In the genomic region with DNA sequence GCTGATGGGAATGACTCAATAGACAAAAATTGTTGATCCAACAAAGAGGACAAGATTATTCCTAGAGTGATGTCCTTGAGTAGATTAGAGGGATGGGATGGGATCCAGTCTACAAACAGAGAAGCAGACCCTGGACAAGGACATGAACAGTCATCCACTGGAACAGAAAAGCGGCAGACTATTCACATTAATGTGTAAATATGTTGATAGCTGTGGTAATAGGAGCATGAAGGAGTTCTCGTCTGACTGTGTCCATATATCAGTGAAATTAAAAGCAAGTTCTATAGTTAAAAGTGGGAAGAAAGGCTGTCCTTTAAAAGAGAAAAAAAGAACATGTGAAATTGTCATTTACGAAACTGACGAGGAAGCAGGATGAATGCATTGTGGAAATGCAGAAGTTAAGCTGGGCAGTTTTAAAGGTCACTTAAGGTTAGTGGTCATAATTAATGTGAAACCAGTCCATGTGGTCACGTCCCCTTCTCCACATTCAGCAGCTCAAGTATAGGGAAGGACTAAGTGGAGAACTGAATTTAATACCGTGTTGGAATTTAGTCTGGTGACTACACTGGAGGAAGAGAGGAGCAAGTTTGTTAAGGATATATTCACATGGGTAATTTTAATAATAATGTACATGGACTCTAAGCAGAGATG, we compare ENCODE assay signal across 20 cellular contexts.
A peak's percentile ranks its signal among the peaks of the same experiment; 100 is the strongest.
DNase-seq lines count a peak whose midpoint lies in the region; ATAC-seq, FAIRE-seq and TF ChIP-seq lines count a peak whose summit lies in the region.
"Had no signal": no experiment of that assay in that cellular context is flagged by ENCODE, and none has a peak within 500 bp of the region (broad histone marks: within the 10 kb centered on the region; RNA-seq: fewer than 3 reads in every experiment).

No MANE protein-coding gene starts in this region.

- no peaks in the 10 kb centered on the region for H4K20me1 ChIP-seq in GM12878 (ENCODE audit: control insufficient read depth, insufficient read depth)

- H3K27ac Mint-ChIP-seq in CD8-positive, alpha-beta memory T cell: no peak overlapping the region
- no peak overlapping the region for H3K27ac Mint-ChIP-seq in naive thymus-derived CD4-positive, alpha-beta T cell
- H3K27ac Mint-ChIP-seq: activated CD4-positive, alpha-beta T cell treated with anti-CD3 and anti-CD28 coated beads, Interleukin-2, amount 10 ng/mL, durations not matched to agents 24 days and 14 days; activated naive CD4-positive, alpha-beta T cell treated with anti-CD3 and anti-CD28 coated beads, Interleukin-2, amount 10 ng/mL, durations not matched to agents 7 days and 5 days had no signal

- TF ChIP-seq CTCF in NB4 (IDR thresholded peaks at IDR 0.05; ENCODE audit: low read depth, low read length) (no peak), GM12878 (IDR thresholded peaks at IDR 0.05 in 2 of 3, conservative IDR thresholded peaks at IDR 0.05 in 1 of 3; ENCODE audit: control insufficient read depth in 2 of 3, extremely low read depth in 1 of 3, insufficient read depth in 1 of 3, low read depth in 3 of 3, low read length in 3 of 3) (no peak), GM20000 (IDR thresholded peaks at IDR 0.05; ENCODE audit: extremely low read depth, missing control alignments) (no peak), vagina (IDR thresholded peaks at IDR 0.05) (no peak)

- TF ChIP-seq EP300 in GM12878 (IDR thresholded peaks at IDR 0.05; ENCODE audit: borderline replicate concordance in 1 of 2, control insufficient read depth in 1 of 2, low read depth in 2 of 2, low read length in 2 of 2): no peak

- H3K4me1 Mint-ChIP-seq in CD8-positive, alpha-beta memory T cell: peaks cover 4 to 8% (median 5%) of the 10 kb centered on the region in 3 donors
- H3K4me1 Mint-ChIP-seq in naive thymus-derived CD4-positive, alpha-beta T cell: peaks cover 3 to 7% (median 4%) of the 10 kb centered on the region in 7 donors

- SMC1A ChIA-PET in GM12878 (lab: Charles Lee; ENCODE audit: uncharacterized antibody, unreplicated experiment): interaction anchor here (0.7 to 1.6 kb wide), 7 partner anchors 10 to 129 kb away, joined by 3 to 6 read pairs (median 4); no protein-coding TSS in a partner anchor

- H3K27me3 ChIP-seq in CD8-positive, alpha-beta memory T cell (ENCODE audit: insufficient read depth, low read length, poor library complexity, severe bottlenecking): no peaks in the 10 kb centered on the region
- H3K27me3 ChIP-seq in GM12878 (replicated peaks in 1 of 2; ENCODE audit: control insufficient read depth in 2 of 2, insufficient read depth in 2 of 2, low read length in 1 of 2): no peaks in the 10 kb centered on the region
- no peaks in the 10 kb centered on the region for H3K27me3 ChIP-seq in naive thymus-derived CD4-positive, alpha-beta T cell (ENCODE audit: control insufficient read depth in 2 of 2, insufficient read depth in 2 of 2, low read length in 2 of 2)
- H3K27me3 ChIP-seq in vagina: no peaks in the 10 kb centered on the region
- H3K27me3 ChIP-seq: tibial nerve had no signal

- TF ChIP-seq POLR2A in NB4 (IDR thresholded peaks at IDR 0.05; ENCODE audit: extremely low read depth, insufficient read length) (no peak), GM12878 (IDR thresholded peaks at IDR 0.05; ENCODE audit: low read depth, low read length) (no peak), vagina (IDR thresholded peaks at IDR 0.05) (no peak)

- peak overlapping the region; percentile 41 for H3K27ac ChIP-seq in CD8-positive, alpha-beta memory T cell (ENCODE audit: low read depth, low read length)
- H3K27ac ChIP-seq in GM12878 (ENCODE audit: control insufficient read depth, insufficient read depth) (no peak overlapping the region), vagina (no peak overlapping the region)
- H3K27ac ChIP-seq in naive thymus-derived CD4-positive, alpha-beta T cell (ENCODE audit: low read depth, low read length): no peak overlapping the region
- H3K27ac ChIP-seq: tibial nerve had no signal

- no peak for ATAC-seq in GM12878
- ATAC-seq in naive thymus-derived CD4-positive, alpha-beta T cell: peak; percentile 77
- ATAC-seq: stimulated activated naive CD8-positive, alpha-beta T cell treated with anti-CD3 and anti-CD28 coated beads, Interleukin-15, Interleukin-2, amounts not matched to agents 100 U/mL and 50 U/mL, for 24 hours had no signal

- H3K4me1 ChIP-seq in CD8-positive, alpha-beta memory T cell (ENCODE audit: insufficient read depth, low read length): peaks cover 6% of the 10 kb centered on the region
- no peaks in the 10 kb centered on the region; the same call in 1 of the 2 replicates for H3K4me1 ChIP-seq in GM12878 (ENCODE audit: control insufficient read depth, insufficient read depth, low read length)
- peaks cover 0 to 5% of the 10 kb centered on the region in 2 donors for H3K4me1 ChIP-seq in naive thymus-derived CD4-positive, alpha-beta T cell (ENCODE audit: control insufficient read depth in 2 of 2, insufficient read depth in 2 of 2, low read length in 2 of 2)
- H3K4me1 ChIP-seq in vagina: no peaks in the 10 kb centered on the region
- H3K4me1 ChIP-seq: tibial nerve had no signal

- no peaks in the 10 kb centered on the region for H3K27me3 Mint-ChIP-seq in CD8-positive, alpha-beta memory T cell
- H3K27me3 Mint-ChIP-seq in naive thymus-derived CD4-positive, alpha-beta T cell: peaks cover 0 to 2% (median 0%) of the 10 kb centered on the region in 5 donors
- H3K27me3 Mint-ChIP-seq: activated naive CD4-positive, alpha-beta T cell treated with anti-CD3 and anti-CD28 coated beads, Interleukin-2, amount 10 ng/mL, durations not matched to agents 7 days and 5 days had no signal

- intact Hi-C loops in GM12878 (cut with micrococcal nuclease; ENCODE audit: unreplicated experiment): no loop called here
- intact Hi-C loops in naive thymus-derived CD4-positive, alpha-beta T cell (cut with micrococcal nuclease): no loop called here
- intact Hi-C loops in vagina (cut with DNase I): no loop called here

- H3K4me2 ChIP-seq in GM12878 (ENCODE audit: control insufficient read depth, insufficient read depth): no peak overlapping the region

- H3K9ac ChIP-seq in GM12878 (ENCODE audit: control insufficient read depth, insufficient read depth, low read length): no peak overlapping the region

- TF ChIP-seq RAD21 in GM12878 (IDR thresholded peaks at IDR 0.05; ENCODE audit: insufficient read depth, low read depth, low read length): no peak

- no TSS peak for BruUV-seq in GM12878 (replicated peaks; lab: Mats Ljungman, UMichigan)

- H3K36me3 Mint-ChIP-seq in CD8-positive, alpha-beta memory T cell: peaks cover 0 to 2% (median 0%) of the 10 kb centered on the region in 3 donors
- peaks cover 0 to 4% (median 0%) of the 10 kb centered on the region in 5 donors for H3K36me3 Mint-ChIP-seq in naive thymus-derived CD4-positive, alpha-beta T cell

- RAD21 ChIA-PET in GM12878 (lab: Charles Lee; ENCODE audit: unreplicated experiment): no interaction called here

- WGBS in GM12878 (ENCODE audit: insufficient coverage, insufficient replicate concordance, low lambda C conversion rate, missing lambda C conversion rate): 87% methylated on average over 6 of the region's 6 CpGs

- H3K9me3 ChIP-seq in CD8-positive, alpha-beta memory T cell (ENCODE audit: low read length): no peaks in the 10 kb centered on the region
- H3K9me3 ChIP-seq in GM12878 (replicated peaks; ENCODE audit: control insufficient read depth, insufficient read depth, low read length) (no peaks in the 10 kb centered on the region), vagina (no peaks in the 10 kb centered on the region)
- H3K9me3 ChIP-seq in naive thymus-derived CD4-positive, alpha-beta T cell (ENCODE audit: control insufficient read depth in 2 of 3, low read length in 3 of 3): no peaks in the 10 kb centered on the region
- H3K9me3 ChIP-seq: tibial nerve had no signal

- CTCF ChIA-PET in CD8-positive, alpha-beta memory T cell (lab: Charles Lee): no interaction called here
- CTCF ChIA-PET in GM12878 (lab: Yijun Ruan, JAX): interaction anchor here (0.6 kb wide), 1 partner anchor 98 kb away, joined by 3 read pairs; no protein-coding TSS in a partner anchor
- CTCF ChIA-PET in naive thymus-derived CD4-positive, alpha-beta T cell (lab: Charles Lee): no interaction called here

- no peaks in the 10 kb centered on the region for H3K36me3 ChIP-seq in CD8-positive, alpha-beta memory T cell (ENCODE audit: insufficient read depth, low read length)
- H3K36me3 ChIP-seq in GM12878 (ENCODE audit: control insufficient read depth in 2 of 2, insufficient read depth in 2 of 2, low read length in 1 of 2): peaks cover 1 to 9% of the 10 kb centered on the region in 2 experiments; a peak in 3 of 4 replicates
- no peaks in the 10 kb centered on the region for H3K36me3 ChIP-seq in naive thymus-derived CD4-positive, alpha-beta T cell (ENCODE audit: control insufficient read depth in 2 of 3, insufficient read depth in 3 of 3, low read length in 3 of 3)
- H3K36me3 ChIP-seq in vagina: no peaks in the 10 kb centered on the region
- H3K36me3 ChIP-seq: tibial nerve had no signal

- POLR2A ChIA-PET in CD8-positive, alpha-beta memory T cell (lab: Charles Lee): no interaction called here
- POLR2A ChIA-PET in GM12878 (lab: Charles Lee): no interaction called here
- POLR2A ChIA-PET in naive thymus-derived CD4-positive, alpha-beta T cell (lab: Charles Lee): no interaction called here

- no peaks in the 10 kb centered on the region for H3K9me3 Mint-ChIP-seq in CD8-positive, alpha-beta memory T cell
- no peaks in the 10 kb centered on the region for H3K9me3 Mint-ChIP-seq in naive thymus-derived CD4-positive, alpha-beta T cell
- H3K9me3 Mint-ChIP-seq: activated CD4-positive, alpha-beta T cell treated with anti-CD3 and anti-CD28 coated beads, Interleukin-2, amount 10 ng/mL, durations not matched to agents 24 days and 14 days; activated naive CD4-positive, alpha-beta T cell treated with anti-CD3 and anti-CD28 coated beads, Interleukin-2, amount 10 ng/mL, durations not matched to agents 7 days and 5 days had no signal

- no peaks in the 10 kb centered on the region for H3K79me2 ChIP-seq in GM12878 (ENCODE audit: control insufficient read depth, insufficient read depth, low read length)

- no peak overlapping the region for H3K4me3 ChIP-seq in CD8-positive, alpha-beta memory T cell (ENCODE audit: low read length)
- H3K4me3 ChIP-seq in NB4 (ENCODE audit: low read depth, low read length) (no peak overlapping the region), GM12878 (no peak overlapping the region), vagina (no peak overlapping the region)
- H3K4me3 ChIP-seq in naive thymus-derived CD4-positive, alpha-beta T cell (ENCODE audit: low read length): no peak overlapping the region
- H3K4me3 ChIP-seq: tibial nerve had no signal

- no peak for DNase-seq in CD8-positive, alpha-beta memory T cell
- DNase-seq in NB4 (ENCODE audit: low read depth): peak; percentile 81
- no peak for DNase-seq in GM12878 (ENCODE audit: low read depth, low spot score)
- no peak for DNase-seq in naive thymus-derived CD4-positive, alpha-beta T cell
- DNase-seq in GM20000 (ENCODE audit: low spot score): no peak
- no peak for DNase-seq in activated gamma-delta T cell treated with Interleukin-2 at 50 U/mL for 16 hours
- no peak for DNase-seq in vagina (ENCODE audit: extremely low spot score in 2 of 2)
- DNase-seq in NCI-H2081 treated with DMSO at 0.1 percent for 48 hours (lab: John Stamatoyannopoulos, UW): no peak
- DNase-seq: activated CD4-positive, alpha-beta T cell treated with anti-CD3 and anti-CD28 coated beads, Interleukin-2, amount 10 ng/mL, durations not matched to agents 24 days and 14 days; activated CD8-positive, alpha-beta memory T cell treated with anti-CD3 and anti-CD28 coated beads, Interleukin-2, amount 50 U/mL, for 4 hours; activated naive CD4-positive, alpha-beta T cell treated with anti-CD3 and anti-CD28 coated beads, Interleukin-2, amount 10 ng/mL, durations not matched to agents 7 days and 5 days; HCEC 1CT; IMR-90; MM.1S; NCI-H1930; NCI-H446 treated with DMSO at 0.1 percent for 48 hours; retina; stimulated activated naive CD8-positive, alpha-beta T cell treated with anti-CD3 and anti-CD28 coated beads, Interleukin-15, Interleukin-2, amounts not matched to agents 100 U/mL and 50 U/mL, for 24 hours had no signal

- in situ Hi-C loops in GM12878 (cut with MboI): no loop called here

- H2AFZ ChIP-seq in GM12878 (ENCODE audit: control insufficient read depth, low read depth, low read length): no peak overlapping the region

- peak; percentile 27 for FAIRE-seq in GM12878 (lab: Jason Lieb, UNC)
- FAIRE-seq: astrocyte had no signal

- H3K4me3 Mint-ChIP-seq in CD8-positive, alpha-beta memory T cell: no peak overlapping the region
- no peak overlapping the region for H3K4me3 Mint-ChIP-seq in naive thymus-derived CD4-positive, alpha-beta T cell
- H3K4me3 Mint-ChIP-seq: activated CD4-positive, alpha-beta T cell treated with anti-CD3 and anti-CD28 coated beads, Interleukin-2, amount 10 ng/mL, durations not matched to agents 24 days and 14 days; activated naive CD4-positive, alpha-beta T cell treated with anti-CD3 and anti-CD28 coated beads, Interleukin-2, amount 10 ng/mL, durations not matched to agents 7 days and 5 days had no signal
